ENCODE assay signal across 8 cellular contexts in the genomic region with DNA sequence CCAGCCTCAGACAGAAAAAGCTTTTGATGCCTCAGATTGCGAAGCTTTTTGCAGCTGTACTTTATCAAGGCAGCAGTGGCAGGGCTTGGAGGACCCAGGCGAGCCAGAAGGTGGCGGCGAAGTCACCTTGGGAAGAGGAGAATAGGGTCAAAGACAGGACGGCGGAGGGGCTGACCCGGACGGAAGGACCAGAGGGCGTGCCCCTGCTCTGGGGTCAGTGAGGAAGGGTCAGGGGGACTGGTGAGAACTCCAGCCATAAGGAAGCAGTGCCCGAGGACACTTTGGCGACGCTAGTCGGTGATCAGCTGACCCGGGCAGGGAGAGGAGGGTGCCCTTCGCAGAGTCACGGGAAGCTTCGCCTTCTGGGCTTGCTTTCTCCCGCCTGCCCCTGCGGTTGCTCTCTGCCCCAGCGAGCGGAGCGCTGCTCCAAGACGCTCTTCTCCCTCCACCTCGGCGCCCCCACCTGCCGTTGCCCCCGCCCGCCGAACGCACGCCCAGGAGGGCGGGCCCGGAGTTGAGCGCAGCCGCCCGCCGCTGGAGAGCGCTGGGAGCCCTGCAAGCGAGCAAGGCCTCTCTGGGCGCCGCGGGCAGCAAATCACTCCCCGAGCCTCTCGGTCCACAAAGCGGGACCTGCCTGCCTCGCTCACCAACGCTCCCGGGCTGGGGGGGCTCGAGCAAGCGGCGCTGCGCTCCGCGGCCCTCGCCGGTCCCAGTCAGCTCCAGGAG. TPM values are rescaled to one million over a fixed set of nuclear protein-coding genes. Genes with fewer than 3 reads are reported as not detected.
A peak's percentile ranks its signal among the peaks of the same experiment; 100 is the strongest.
DNase-seq lines count a peak whose midpoint lies in the region; ATAC-seq, FAIRE-seq and TF ChIP-seq lines count a peak whose summit lies in the region.

No MANE protein-coding gene starts in this region.

- H3K4me3 Mint-ChIP-seq in astrocyte (ENCODE audit: unreplicated experiment) (peak overlapping the region; percentile 92), CD14-positive monocyte (peak overlapping the region in 1 of 2 donors; percentile 64)
- no peak overlapping the region for H3K4me3 Mint-ChIP-seq in activated CD4-positive, alpha-beta T cell treated with anti-CD3 and anti-CD28 coated beads, Interleukin-2, amount 10 ng/mL, durations not matched to agents 24 days and 14 days

- H2AFZ ChIP-seq in astrocyte (ENCODE audit: low read depth, low read length) (peak overlapping the region; percentile 80), smooth muscle cell (ENCODE audit: low read depth) (peak overlapping the region; percentile 56)

- H3K79me2 ChIP-seq in astrocyte (ENCODE audit: insufficient read depth, low read length) (no peaks in the 10 kb centered on the region), smooth muscle cell (ENCODE audit: low read depth) (no peaks in the 10 kb centered on the region)

- peaks cover 20% of the 10 kb centered on the region for H3K4me1 ChIP-seq in astrocyte (ENCODE audit: insufficient read depth, low read length)
- H3K4me1 ChIP-seq in iPS-20b (ENCODE audit: insufficient read depth, low read length): peaks cover 5% of the 10 kb centered on the region; the same call in 1 of the 2 replicates
- H3K4me1 ChIP-seq in smooth muscle cell (ENCODE audit: low read depth): peaks cover 17% of the 10 kb centered on the region

- TF ChIP-seq CTCF in astrocyte (IDR thresholded peaks at IDR 0.05; ENCODE audit: insufficient read depth, low read depth, low read length) (no peak), smooth muscle cell (IDR thresholded peaks at IDR 0.05; ENCODE audit: borderline replicate concordance, insufficient read depth, poor library complexity, severe bottlenecking) (no peak), CD14-positive monocyte (IDR thresholded peaks at IDR 0.05) (no peak)

- peak overlapping the region; percentile 88 for H3K4me2 ChIP-seq in astrocyte (ENCODE audit: low read length)
- H3K4me2 ChIP-seq in smooth muscle cell: peak overlapping the region; percentile 94

- peak overlapping the region; percentile 59 for H3K4me3 ChIP-seq in astrocyte (ENCODE audit: insufficient read depth, low read depth, low read length)
- peak overlapping the region; percentile 83 for H3K4me3 ChIP-seq in iPS-20b (ENCODE audit: low read length)
- H3K4me3 ChIP-seq in smooth muscle cell: peak overlapping the region; percentile 65

- H3K4me1 Mint-ChIP-seq in astrocyte (ENCODE audit: low read depth, unreplicated experiment) (peaks cover 19% of the 10 kb centered on the region), CD14-positive monocyte (no peaks in the 10 kb centered on the region)
- no peaks in the 10 kb centered on the region for H3K4me1 Mint-ChIP-seq in activated CD4-positive, alpha-beta T cell treated with anti-CD3 and anti-CD28 coated beads, Interleukin-2, amount 10 ng/mL, durations not matched to agents 24 days and 14 days

- no peak for FAIRE-seq in astrocyte (lab: Jason Lieb, UNC)

- H3K9ac ChIP-seq in astrocyte (ENCODE audit: low read length) (peak overlapping the region; percentile 28), iPS-20b (ENCODE audit: low read depth, low read length) (peak overlapping the region; percentile 63; the same call in 1 of the 2 replicates), smooth muscle cell (ENCODE audit: low read depth) (no peak overlapping the region)

- H3K9me3 ChIP-seq in astrocyte (ENCODE audit: insufficient read depth, low read depth, low read length) (no peaks in the 10 kb centered on the region), iPS-20b (ENCODE audit: insufficient read depth, low read depth, low read length) (no peaks in the 10 kb centered on the region), smooth muscle cell (replicated peaks; ENCODE audit: low read depth) (no peaks in the 10 kb centered on the region)

- no peaks in the 10 kb centered on the region for H4K20me1 ChIP-seq in astrocyte (ENCODE audit: insufficient read depth, low read length)
- H4K20me1 ChIP-seq in smooth muscle cell (ENCODE audit: low read depth): no peaks in the 10 kb centered on the region

- DNase-seq in ELF-1 (ENCODE audit: low read depth, low spot score) (peak; percentile 96), NCI-H1105 treated with DMSO at 0.1 percent for 48 hours (lab: John Stamatoyannopoulos, UW) (peak; percentile 76), astrocyte (ENCODE audit: low read depth) (peak; percentile 50), smooth muscle cell (lab: John Stamatoyannopoulos, UW; ENCODE audit: unreplicated experiment) (peak; percentile 15), CD14-positive monocyte (ENCODE audit: low spot score) (no peak)
- DNase-seq in activated CD4-positive, alpha-beta T cell treated with anti-CD3 and anti-CD28 coated beads, Interleukin-2, amount 10 ng/mL, durations not matched to agents 24 days and 14 days: no peak

- no peaks in the 10 kb centered on the region for H3F3A ChIP-seq in smooth muscle cell (ENCODE audit: low read depth)

- H3K27me3 Mint-ChIP-seq in astrocyte (ENCODE audit: low read depth, unreplicated experiment): peaks cover 19% of the 10 kb centered on the region
- H3K27me3 Mint-ChIP-seq in CD14-positive monocyte (ENCODE audit: low read depth in 3 of 3): peaks cover 44 to 57% (median 51%) of the 10 kb centered on the region in 3 donors
- H3K27me3 Mint-ChIP-seq in activated CD4-positive, alpha-beta T cell treated with anti-CD3 and anti-CD28 coated beads, Interleukin-2, amount 10 ng/mL, durations not matched to agents 24 days and 14 days: peaks cover 40% of the 10 kb centered on the region

- H3K36me3 ChIP-seq in astrocyte (ENCODE audit: insufficient read depth, low read length): no peaks in the 10 kb centered on the region
- H3K36me3 ChIP-seq in iPS-20b (ENCODE audit: insufficient read depth, low read depth, low read length): no peaks in the 10 kb centered on the region
- no peaks in the 10 kb centered on the region for H3K36me3 ChIP-seq in smooth muscle cell (ENCODE audit: low read depth)

- intact Hi-C loops in CD14-positive monocyte (cut with micrococcal nuclease): no loop called here
- intact Hi-C loops in activated CD4-positive, alpha-beta T cell treated with anti-CD3 and anti-CD28 coated beads, Interleukin-2, amount 10 ng/mL, durations not matched to agents 24 days and 14 days (cut with micrococcal nuclease): loop anchor here (10.0 kb wide), 1 partner anchor 499 kb away; a partner anchor contains a TSS

- H3K9me3 Mint-ChIP-seq in astrocyte (ENCODE audit: unreplicated experiment): no peaks in the 10 kb centered on the region
- peaks cover 5 to 23% (median 11%) of the 10 kb centered on the region in 7 donors for H3K9me3 Mint-ChIP-seq in CD14-positive monocyte
- no peaks in the 10 kb centered on the region for H3K9me3 Mint-ChIP-seq in activated CD4-positive, alpha-beta T cell treated with anti-CD3 and anti-CD28 coated beads, Interleukin-2, amount 10 ng/mL, durations not matched to agents 24 days and 14 days

- peaks cover 6% of the 10 kb centered on the region for H3K27me3 ChIP-seq in astrocyte (ENCODE audit: insufficient read depth, low read length)
- H3K27me3 ChIP-seq in iPS-20b (ENCODE audit: insufficient read depth, low read length): peaks cover 11% of the 10 kb centered on the region
- H3K27me3 ChIP-seq in smooth muscle cell (ENCODE audit: low read depth): peaks cover 28% of the 10 kb centered on the region

- under 1% methylated on average over 40 of the region's 56 CpGs for WGBS in smooth muscle cell (ENCODE audit: low lambda C conversion rate)

- no peak for ATAC-seq in GM18861 (IDR thresholded peaks at IDR 0.05; ENCODE audit: unreplicated experiment)

- no peak overlapping the region for H3K27ac Mint-ChIP-seq in astrocyte (ENCODE audit: unreplicated experiment)
- no peak overlapping the region for H3K27ac Mint-ChIP-seq in CD14-positive monocyte
- H3K27ac Mint-ChIP-seq in activated CD4-positive, alpha-beta T cell treated with anti-CD3 and anti-CD28 coated beads, Interleukin-2, amount 10 ng/mL, durations not matched to agents 24 days and 14 days: no peak overlapping the region

- no peaks in the 10 kb centered on the region for H3K36me3 Mint-ChIP-seq in astrocyte (ENCODE audit: low read depth, unreplicated experiment)
- H3K36me3 Mint-ChIP-seq in CD14-positive monocyte: peaks cover 1 to 2% of the 10 kb centered on the region in 2 donors
- no peaks in the 10 kb centered on the region for H3K36me3 Mint-ChIP-seq in activated CD4-positive, alpha-beta T cell treated with anti-CD3 and anti-CD28 coated beads, Interleukin-2, amount 10 ng/mL, durations not matched to agents 24 days and 14 days (ENCODE audit: low read depth)

- H3K27ac ChIP-seq in astrocyte (ENCODE audit: low read depth, low read length) (no peak overlapping the region), iPS-20b (ENCODE audit: low read length) (no peak overlapping the region), smooth muscle cell (ENCODE audit: low read depth) (no peak overlapping the region)

RNA-seq across cellular contexts. Expression of a gene that starts 1.4 kb away (rescaled TPM):
- total RNA-seq in astrocyte (5.4 and 7.1 TPM in 2 replicates), smooth muscle cell (11.2 and 38.4 TPM in 2 replicates)
- polyA plus RNA-seq in smooth muscle cell (4.4 and 5.1 TPM in 2 replicates), CD14-positive monocyte (not detected)
- total RNA-seq in activated CD4-positive, alpha-beta T cell treated with anti-CD3 and anti-CD28 coated beads, Interleukin-2, amount 10 ng/mL, durations not matched to agents 24 days and 14 days: not detected in 2 replicates

Comparison
In these comparisons a context has a peak if more than half of its experiments do, and no peak if none do; other contexts are left out.
1. DNase-seq: peak in ELF-1 (single experiment), NCI-H1105 treated with DMSO at 0.1 percent for 48 hours (single experiment), astrocyte (single experiment) and smooth muscle cell (single experiment); none in CD14-positive monocyte (single experiment) and activated CD4-positive, alpha-beta T cell treated with anti-CD3 and anti-CD28 coated beads, Interleukin-2, amount 10 ng/mL, durations not matched to agents 24 days and 14 days (single experiment).
2. Peak in every context shown above with its lines, with median percentiles within 50 percentile points of each other: H3K4me3 ChIP-seq.